Comparison of ENCODE assay signal across 10 cellular contexts in the genomic region with DNA sequence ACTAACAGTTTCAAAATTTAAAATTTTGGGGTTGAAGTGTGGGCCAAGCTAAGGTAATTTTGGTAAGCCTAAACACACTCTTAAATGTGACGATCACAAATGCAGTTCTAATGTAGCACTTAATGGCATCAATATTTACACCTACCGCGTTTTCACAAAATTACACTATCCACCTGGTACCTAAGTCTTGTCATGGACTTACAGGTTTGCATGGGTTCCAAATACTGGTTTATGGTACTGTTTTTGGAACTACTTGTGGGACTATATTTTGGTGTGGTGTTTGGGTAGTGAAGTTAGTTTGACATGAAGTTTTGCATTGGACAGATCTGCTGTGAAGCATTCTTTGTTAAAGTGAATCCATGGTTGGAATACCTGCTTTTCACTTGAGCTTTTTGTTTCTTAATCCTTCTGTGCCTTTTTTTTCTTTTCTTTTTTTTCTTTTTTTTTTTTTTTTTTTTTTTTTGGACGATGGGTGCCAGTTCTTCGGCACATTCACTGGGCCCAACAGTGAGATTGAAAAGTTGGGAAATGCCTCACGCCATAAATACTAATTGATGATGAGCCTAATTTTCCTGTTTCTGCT. TPM values are rescaled to one million over a fixed set of nuclear protein-coding genes. Genes with fewer than 3 reads are reported as not detected.
DNase-seq lines count a peak whose midpoint lies in the region; ATAC-seq and TF ChIP-seq lines count a peak whose summit lies in the region.
"Had no signal": no experiment of that assay in that cellular context is flagged by ENCODE, and none has a peak within 500 bp of the region (broad histone marks: within the 10 kb centered on the region; RNA-seq: fewer than 3 reads in every experiment).

No MANE protein-coding gene starts in this region.

- H3K36me3 ChIP-seq in CD8-positive, alpha-beta memory T cell (ENCODE audit: insufficient read depth, low read length), result peaks cover 87% of the 10 kb centered on the region
- H3K36me3 ChIP-seq in colonic mucosa, result peaks cover 17% of the 10 kb centered on the region

- CTCF ChIA-PET in CD8-positive, alpha-beta memory T cell (lab: Charles Lee), result interaction anchor here (1.0 to 3.3 kb wide), 3 partner anchors 14 to 177 kb away, joined by 3 to 16 read pairs (median 4); no protein-coding TSS in a partner anchor

- H3K9me3 Mint-ChIP-seq in CD8-positive, alpha-beta memory T cell, result no peaks in the 10 kb centered on the region
- no peaks in the 10 kb centered on the region for H3K9me3 Mint-ChIP-seq in natural killer cell treated with Interleukin-12 subunit alpha and Interleukin-12 subunit beta and Interleukin-15 and Interleukin-18, amount 100 ng/mL, for 72 hours

- no peak for TF ChIP-seq CTCF in choroid plexus epithelial cell (conservative IDR thresholded peaks at IDR 0.05; ENCODE audit: low read depth, low read length)
- no peak for TF ChIP-seq CTCF in colonic mucosa (IDR thresholded peaks at IDR 0.05)

- intact Hi-C loops in colonic mucosa (cut with DNase I), result no loop called here

- H3K27ac ChIP-seq in CD8-positive, alpha-beta memory T cell (ENCODE audit: low read depth, low read length), result peak overlapping the region; percentile 25
- no peak overlapping the region for H3K27ac ChIP-seq in colonic mucosa
- H3K27ac ChIP-seq: SJSA1 had no signal

- POLR2A ChIA-PET in CD8-positive, alpha-beta memory T cell (lab: Charles Lee), result interaction anchor here (0.6 to 8.8 kb wide), 8 partner anchors 8 to 844 kb away, joined by 3 to 107 read pairs (median 6); partner anchors contain the start of gene STK38

- peaks cover 50 to 96% (median 72%) of the 10 kb centered on the region in 3 donors for H3K36me3 Mint-ChIP-seq in CD8-positive, alpha-beta memory T cell
- peaks cover 77% of the 10 kb centered on the region for H3K36me3 Mint-ChIP-seq in natural killer cell treated with Interleukin-12 subunit alpha and Interleukin-12 subunit beta and Interleukin-15 and Interleukin-18, amount 100 ng/mL, for 72 hours

- H3K27ac Mint-ChIP-seq in CD8-positive, alpha-beta memory T cell, result peak overlapping the region in 7 of 8 donors; percentile 80 to 99 (median 95)
- peak overlapping the region; percentile 97 to 98 for H3K27ac Mint-ChIP-seq in natural killer cell treated with Interleukin-12 subunit alpha and Interleukin-12 subunit beta and Interleukin-15 and Interleukin-18, amount 100 ng/mL, for 72 hours

- H3K4me1 Mint-ChIP-seq in CD8-positive, alpha-beta memory T cell, result peaks cover 79 to 96% (median 90%) of the 10 kb centered on the region in 3 donors
- peaks cover 56 to 86% of the 10 kb centered on the region in 2 donors for H3K4me1 Mint-ChIP-seq in natural killer cell treated with Interleukin-12 subunit alpha and Interleukin-12 subunit beta and Interleukin-15 and Interleukin-18, amount 100 ng/mL, for 72 hours (ENCODE audit: low read depth in 2 of 2)

- peak overlapping the region in 1 of 2 donors; percentile 26 for H3K9ac ChIP-seq in colonic mucosa (ENCODE audit: low read depth in 2 of 2, low read length in 2 of 2)

- H3K4me1 ChIP-seq in CD8-positive, alpha-beta memory T cell (ENCODE audit: insufficient read depth, low read length), result peaks cover 84% of the 10 kb centered on the region
- H3K4me1 ChIP-seq in colonic mucosa, result peaks cover 8% of the 10 kb centered on the region

- H3K9me3 ChIP-seq in CD8-positive, alpha-beta memory T cell (ENCODE audit: low read length), result no peaks in the 10 kb centered on the region
- no peaks in the 10 kb centered on the region for H3K9me3 ChIP-seq in colonic mucosa
- H3K9me3 ChIP-seq: SJSA1, stomach had no signal

- no peaks in the 10 kb centered on the region for H3K27me3 ChIP-seq in CD8-positive, alpha-beta memory T cell (ENCODE audit: insufficient read depth, low read length, poor library complexity, severe bottlenecking)
- no peaks in the 10 kb centered on the region for H3K27me3 ChIP-seq in colonic mucosa
- H3K27me3 ChIP-seq: SJSA1, stomach had no signal

- ATAC-seq in natural killer cell treated with Interleukin-12 subunit alpha and Interleukin-12 subunit beta and Interleukin-15 and Interleukin-18, amount 100 ng/mL, for 72 hours, result no peak
- no peak for ATAC-seq in GM21717 (IDR thresholded peaks at IDR 0.05; ENCODE audit: unreplicated experiment)

- H3K4me3 ChIP-seq in CD8-positive, alpha-beta memory T cell (ENCODE audit: low read length), result peak overlapping the region; percentile 52
- H3K4me3 ChIP-seq in choroid plexus epithelial cell (ENCODE audit: low read depth, low read length) (peak overlapping the region; percentile 25), colonic mucosa (no peak overlapping the region)
- H3K4me3 ChIP-seq: SJSA1 had no signal

- H3K4me3 Mint-ChIP-seq in CD8-positive, alpha-beta memory T cell, result peak overlapping the region; percentile 89 to 99 (median 96)
- peak overlapping the region; percentile 93 for H3K4me3 Mint-ChIP-seq in natural killer cell treated with Interleukin-12 subunit alpha and Interleukin-12 subunit beta and Interleukin-15 and Interleukin-18, amount 100 ng/mL, for 72 hours

- no peak for DNase-seq in CD8-positive, alpha-beta memory T cell
- peak; percentile 50 for DNase-seq in NAMALWA (ENCODE audit: low spot score)
- no peak for DNase-seq in choroid plexus epithelial cell (ENCODE audit: low read depth)
- DNase-seq in natural killer cell treated with Interleukin-12 subunit alpha and Interleukin-12 subunit beta and Interleukin-15 and Interleukin-18, amount 100 ng/mL, for 72 hours (ENCODE audit: low spot score), result no peak
- no peak for DNase-seq in 8988T
- no peak for DNase-seq in COR-L47 (lab: John Stamatoyannopoulos, UW)
- DNase-seq in colonic mucosa, result no peak
- DNase-seq: stomach had no signal

- H3K27me3 Mint-ChIP-seq in CD8-positive, alpha-beta memory T cell, result peaks cover 0 to 3% of the 10 kb centered on the region in 2 donors
- no peaks in the 10 kb centered on the region for H3K27me3 Mint-ChIP-seq in natural killer cell treated with Interleukin-12 subunit alpha and Interleukin-12 subunit beta and Interleukin-15 and Interleukin-18, amount 100 ng/mL, for 72 hours

RNA-seq across cellular contexts. Expression of gene SRSF3, which starts 6.5 kb away (rescaled TPM):
- total RNA-seq in CD8-positive, alpha-beta memory T cell, result 100 to 1,000 TPM; 572 to 579 TPM
- 370 TPM for polyA plus RNA-seq in CD8-positive, alpha-beta memory T cell
- total RNA-seq in natural killer cell treated with Interleukin-12 subunit alpha and Interleukin-12 subunit beta and Interleukin-15 and Interleukin-18, amount 100 ng/mL, for 72 hours, result 100 to 1,000 TPM; 455 to 498 TPM
- total RNA-seq in colonic mucosa, result 100 to 1,000 TPM; 252 to 372 TPM

RNA-seq across cellular contexts. Expression of gene STK38, which starts 53.4 kb away (rescaled TPM):
- total RNA-seq in CD8-positive, alpha-beta memory T cell, result 10 to 100 TPM; 44.9 to 47.6 TPM
- polyA plus RNA-seq in CD8-positive, alpha-beta memory T cell, result 110 TPM
- 10 to 100 TPM; 26.4 to 32.5 TPM for total RNA-seq in natural killer cell treated with Interleukin-12 subunit alpha and Interleukin-12 subunit beta and Interleukin-15 and Interleukin-18, amount 100 ng/mL, for 72 hours
- 10 to 100 TPM; 55.9 to 83.4 TPM for total RNA-seq in colonic mucosa
